Comparison of ENCODE assay signal across 28 cellular contexts in genomic region chr6:78552435-78552834, GRCh38.
"Had no signal": no experiment of that assay in that cellular context is flagged by ENCODE, and none has a peak within 500 bp of the region (broad histone marks: within the 10 kb centered on the region; RNA-seq: fewer than 3 reads in every experiment).

No MANE protein-coding gene starts in this region.

- H3K27ac ChIP-seq: stomach, suprapubic skin, testis, thoracic aorta, thyroid gland, tibial artery, tibial nerve, transverse colon, upper lobe of left lung, upper lobe of right lung, uterus, vagina had no signal

- H3K36me3 ChIP-seq: stomach, suprapubic skin, thoracic aorta, thyroid gland, tibial artery, tibial nerve, transverse colon, upper lobe of left lung, upper lobe of right lung, uterus, vagina had no signal

- DNase-seq: stimulated activated CD4-positive, alpha-beta T cell treated with anti-CD3 and anti-CD28 coated beads, Interleukin-2, amount 100 ng/mL, for 48 hours; stimulated activated CD4-positive, alpha-beta T cell treated with anti-CD3 and anti-CD28 coated beads, Interleukin-4, amount 100 ng/mL, for 1 hour; stimulated activated CD4-positive, alpha-beta T cell treated with anti-CD3 and anti-CD28 coated beads, Interleukin-4, amount 100 ng/mL, for 24 hours; stimulated activated CD4-positive, alpha-beta T cell treated with anti-CD3 and anti-CD28 coated beads, Interleukin-4, amount 100 ng/mL, for 4 hours; stimulated activated CD8-positive, alpha-beta memory T cell treated with anti-CD3 and anti-CD28 coated beads, Interleukin-4, amount 100 ng/mL, for 48 hours; stimulated activated naive B cell treated with anti-CD40 and anti-IgM and Interleukin-4, amounts not matched to agents 10 μg/mL and 1 μg/mL and 100 μg/mL, for 72 hours; stimulated activated naive CD4-positive, alpha-beta T cell; stimulated activated naive CD4-positive, alpha-beta T cell treated with Interleukin-2 at 50 U/mL for 16 hours; stimulated activated naive CD8-positive, alpha-beta T cell treated with anti-CD3 and anti-CD28 coated beads, Interleukin-15, amount 100 ng/mL, for 72 hours; stimulated activated naive CD8-positive, alpha-beta T cell treated with anti-CD3 and anti-CD28 coated beads, Interleukin-15, Interleukin-2, amounts not matched to agents 100 U/mL and 50 U/mL, for 24 hours; stomach; substantia nigra; testis; thyroid gland; tibial artery; transverse colon; trophoblast cell; upper lobe of left lung; upper lobe of right lung; uterus had no signal

- H3K36me3 Mint-ChIP-seq: stimulated activated effector memory CD8-positive, alpha-beta T cell treated with anti-CD3 and anti-CD28 coated beads, Interleukin-12 subunit alpha, Interleukin-12 subunit beta, amount 100 ng/mL, for 72 hours; stimulated activated memory B cell treated with anti-CD40 and anti-IgM and Interleukin-4, amounts not matched to agents 10 μg/mL and 1 μg/mL and 100 μg/mL, for 72 hours; stimulated activated naive B cell treated with anti-CD40 and anti-IgM and Interleukin-4, amounts not matched to agents 10 μg/mL and 1 μg/mL and 100 μg/mL, for 72 hours; type B pancreatic cell had no signal

- H3K4me1 ChIP-seq: stomach, suprapubic skin, testis, thyroid gland, tibial artery, tibial nerve, transverse colon, upper lobe of left lung, upper lobe of right lung, uterus, vagina had no signal

- H3K4me3 ChIP-seq: stomach, suprapubic skin, testis, thoracic aorta, thyroid gland, tibial artery, tibial nerve, transverse colon, upper lobe of left lung, upper lobe of right lung, uterus, vagina had no signal

- H3K4me1 Mint-ChIP-seq: stimulated activated effector memory CD8-positive, alpha-beta T cell treated with anti-CD3 and anti-CD28 coated beads, Interleukin-12 subunit alpha, Interleukin-12 subunit beta, amount 100 ng/mL, for 72 hours; stimulated activated memory B cell treated with anti-CD40 and anti-IgM and Interleukin-4, amounts not matched to agents 10 μg/mL and 1 μg/mL and 100 μg/mL, for 72 hours; stimulated activated naive B cell treated with anti-CD40 and anti-IgM and Interleukin-4, amounts not matched to agents 10 μg/mL and 1 μg/mL and 100 μg/mL, for 72 hours; stimulated activated naive CD8-positive, alpha-beta T cell treated with anti-CD3 and anti-CD28 coated beads, Interleukin-15, amount 100 ng/mL, for 72 hours had no signal

- H3K4me3 Mint-ChIP-seq: stimulated activated effector memory CD8-positive, alpha-beta T cell treated with anti-CD3 and anti-CD28 coated beads, Interleukin-12 subunit alpha, Interleukin-12 subunit beta, amount 100 ng/mL, for 72 hours; stimulated activated memory B cell treated with anti-CD40 and anti-IgM and Interleukin-4, amounts not matched to agents 10 μg/mL and 1 μg/mL and 100 μg/mL, for 72 hours; stimulated activated naive B cell treated with anti-CD40 and anti-IgM and Interleukin-4, amounts not matched to agents 10 μg/mL and 1 μg/mL and 100 μg/mL, for 72 hours; stimulated activated naive CD8-positive, alpha-beta T cell treated with anti-CD3 and anti-CD28 coated beads, Interleukin-15, amount 100 ng/mL, for 72 hours; stimulated activated naive CD8-positive, alpha-beta T cell treated with anti-CD3 and anti-CD28 coated beads, Interleukin-15, Interleukin-2, amounts not matched to agents 100 ng/mL and 50 ng/mL, for 24 hours; type B pancreatic cell had no signal

- H3K27ac Mint-ChIP-seq: stimulated activated effector memory CD8-positive, alpha-beta T cell treated with anti-CD3 and anti-CD28 coated beads, Interleukin-12 subunit alpha, Interleukin-12 subunit beta, amount 100 ng/mL, for 72 hours; stimulated activated memory B cell treated with anti-CD40 and anti-IgM and Interleukin-4, amounts not matched to agents 10 μg/mL and 1 μg/mL and 100 μg/mL, for 72 hours; stimulated activated naive B cell treated with anti-CD40 and anti-IgM and Interleukin-4, amounts not matched to agents 10 μg/mL and 1 μg/mL and 100 μg/mL, for 72 hours; stimulated activated naive CD8-positive, alpha-beta T cell treated with anti-CD3 and anti-CD28 coated beads, Interleukin-15, amount 100 ng/mL, for 72 hours; stimulated activated naive CD8-positive, alpha-beta T cell treated with anti-CD3 and anti-CD28 coated beads, Interleukin-15, Interleukin-2, amounts not matched to agents 100 ng/mL and 50 ng/mL, for 24 hours; type B pancreatic cell had no signal

- H3K9me3 ChIP-seq: testis, thyroid gland, upper lobe of right lung, uterus, vagina had no signal

- ATAC-seq: stimulated activated effector memory CD8-positive, alpha-beta T cell treated with anti-CD3 and anti-CD28 coated beads, Interleukin-12 subunit alpha, Interleukin-12 subunit beta, amount 100 ng/mL, for 72 hours; stimulated activated memory B cell treated with anti-CD40 and anti-IgM and Interleukin-4, amounts not matched to agents 10 μg/mL and 1 μg/mL and 100 μg/mL, for 72 hours; stimulated activated naive B cell treated with anti-CD40 and anti-IgM and Interleukin-4, amounts not matched to agents 10 μg/mL and 1 μg/mL and 100 μg/mL, for 72 hours; stimulated activated naive CD8-positive, alpha-beta T cell treated with anti-CD3 and anti-CD28 coated beads, Interleukin-15, amount 100 ng/mL, for 72 hours; stimulated activated naive CD8-positive, alpha-beta T cell treated with anti-CD3 and anti-CD28 coated beads, Interleukin-15, Interleukin-2, amounts not matched to agents 100 U/mL and 50 U/mL, for 24 hours; upper lobe of right lung had no signal

- H3K27me3 Mint-ChIP-seq: stimulated activated memory B cell treated with anti-CD40 and anti-IgM and Interleukin-4, amounts not matched to agents 10 μg/mL and 1 μg/mL and 100 μg/mL, for 72 hours; stimulated activated naive B cell treated with anti-CD40 and anti-IgM and Interleukin-4, amounts not matched to agents 10 μg/mL and 1 μg/mL and 100 μg/mL, for 72 hours; stimulated activated naive CD8-positive, alpha-beta T cell treated with anti-CD3 and anti-CD28 coated beads, Interleukin-15, amount 100 ng/mL, for 72 hours; stimulated activated naive CD8-positive, alpha-beta T cell treated with anti-CD3 and anti-CD28 coated beads, Interleukin-15, Interleukin-2, amounts not matched to agents 100 ng/mL and 50 ng/mL, for 24 hours; type B pancreatic cell had no signal
